In genomic region chr16:10744370-10745030, GRCh38 we compare ENCODE assay signal across 8 cellular contexts. TPM values are rescaled to one million over a fixed set of nuclear protein-coding genes. Genes with fewer than 3 reads are reported as not detected.
A peak's percentile ranks its signal among the peaks of the same experiment; 100 is the strongest.
DNase-seq lines count a peak whose midpoint lies in the region; ATAC-seq and TF ChIP-seq lines count a peak whose summit lies in the region.

No MANE protein-coding gene starts in this region.

- H3K9me3 ChIP-seq in CD8-positive, alpha-beta T cell (ENCODE audit: low read length), result no peaks in the 10 kb centered on the region
- no peaks in the 10 kb centered on the region for H3K9me3 ChIP-seq in vagina

- ATAC-seq in CD8-positive, alpha-beta T cell, result no peak
- ATAC-seq in GM18873 (IDR thresholded peaks at IDR 0.05; ENCODE audit: low FRiP score, unreplicated experiment) (no peak), HG03565 (IDR thresholded peaks at IDR 0.05; ENCODE audit: unreplicated experiment) (no peak)

- intact Hi-C loops in CD8-positive, alpha-beta T cell (cut with DNase I, micrococcal nuclease), result loop anchor here (1.0 to 10.0 kb wide), 15 partner anchors 198 to 1947 kb away; partner anchors contain the start of genes ATF7IP2 (in 2 of the 2), GSPT1 (in 2 of the 2), RSL1D1 (in 2 of the 2) and SOCS1 (in 2 of the 2)
- intact Hi-C loops in vagina (cut with DNase I), result no loop called here

- DNase-seq in CD8-positive, alpha-beta T cell, result no peak
- DNase-seq in Jurkat, Clone E6-1 (ENCODE audit: low read depth, low spot score), result no peak
- DNase-seq in chondrocyte (ENCODE audit: low spot score), result peak; percentile 53
- DNase-seq in mesenteric fat pad (ENCODE audit: low spot score), result peak; percentile 14
- DNase-seq in vagina (ENCODE audit: extremely low spot score in 2 of 2), result no peak
- DNase-seq in NCI-H82 treated with DMSO at 0.1 percent for 48 hours (lab: John Stamatoyannopoulos, UW; ENCODE audit: unreplicated experiment), result no peak

- POLR2A ChIA-PET in CD8-positive, alpha-beta T cell (lab: Charles Lee), result interaction anchor here (0.8 to 2.3 kb wide), 7 partner anchors 9 to 512 kb away, joined by 3 to 8 read pairs (median 3); partner anchors contain the start of genes DEXI and SOCS1

- peak overlapping the region; percentile 84 for H3K4me3 ChIP-seq in CD8-positive, alpha-beta T cell (ENCODE audit: low read depth, low read length)
- H3K4me3 ChIP-seq in Jurkat, Clone E6-1 (ENCODE audit: low read length), result peak overlapping the region; percentile 69
- H3K4me3 ChIP-seq in vagina, result peak overlapping the region; percentile 58 to 63

- H3K4me1 Mint-ChIP-seq in CD8-positive, alpha-beta T cell (ENCODE audit: low read depth), result peaks cover 43% of the 10 kb centered on the region
- peaks cover 25% of the 10 kb centered on the region for H3K4me1 Mint-ChIP-seq in chondrocyte (ENCODE audit: low read depth)

- H3K4me1 ChIP-seq in CD8-positive, alpha-beta T cell (ENCODE audit: insufficient read depth, low read length), result peaks cover 19% of the 10 kb centered on the region
- H3K4me1 ChIP-seq in vagina, result peaks cover 29% of the 10 kb centered on the region

- H3K36me3 ChIP-seq in CD8-positive, alpha-beta T cell (ENCODE audit: insufficient read depth, low read length), result peaks cover 13% of the 10 kb centered on the region
- peaks cover 0 to 19% of the 10 kb centered on the region in 2 donors for H3K36me3 ChIP-seq in vagina

- CTCF ChIA-PET in CD8-positive, alpha-beta T cell (lab: Charles Lee), result interaction anchor here (0.8 to 2.0 kb wide), 3 partner anchors 22 to 234 kb away, joined by 3 to 6 read pairs (median 3); no protein-coding TSS in a partner anchor

- H3K27ac ChIP-seq in CD8-positive, alpha-beta T cell (ENCODE audit: low read depth, low read length), result peak overlapping the region; percentile 85
- H3K27ac ChIP-seq in vagina, result peak overlapping the region; percentile 93

- no peak for TF ChIP-seq CTCF in CD8-positive, alpha-beta T cell (IDR thresholded peaks at IDR 0.05)
- TF ChIP-seq CTCF in chondrocyte (IDR thresholded peaks at IDR 0.05) (no peak), vagina (IDR thresholded peaks at IDR 0.05) (no peak)

- H3K9me3 Mint-ChIP-seq in CD8-positive, alpha-beta T cell, result no peaks in the 10 kb centered on the region
- no peaks in the 10 kb centered on the region for H3K9me3 Mint-ChIP-seq in chondrocyte (ENCODE audit: low read depth)

- peaks cover 49% of the 10 kb centered on the region for H3K36me3 Mint-ChIP-seq in CD8-positive, alpha-beta T cell
- H3K36me3 Mint-ChIP-seq in chondrocyte (ENCODE audit: low read depth), result peaks cover 6% of the 10 kb centered on the region

- peak overlapping the region; percentile 97 for H3K4me3 Mint-ChIP-seq in CD8-positive, alpha-beta T cell
- peak overlapping the region; percentile 84 for H3K4me3 Mint-ChIP-seq in chondrocyte (ENCODE audit: unreplicated experiment)

- no peaks in the 10 kb centered on the region for H3K27me3 ChIP-seq in CD8-positive, alpha-beta T cell (ENCODE audit: insufficient read depth, low read length)
- no peaks in the 10 kb centered on the region for H3K27me3 ChIP-seq in vagina

- H3K27ac Mint-ChIP-seq in CD8-positive, alpha-beta T cell, result peak overlapping the region; percentile 99
- H3K27ac Mint-ChIP-seq in chondrocyte (ENCODE audit: unreplicated experiment), result peak overlapping the region; percentile 99

- no peaks in the 10 kb centered on the region for H3K27me3 Mint-ChIP-seq in CD8-positive, alpha-beta T cell (ENCODE audit: low read depth)
- H3K27me3 Mint-ChIP-seq in chondrocyte (ENCODE audit: low read depth), result no peaks in the 10 kb centered on the region

- TF ChIP-seq POLR2A in vagina (IDR thresholded peaks at IDR 0.05), result no peak

RNA-seq across cellular contexts. Expression of gene NUBP1, which starts 0.9 kb away (rescaled TPM):
- 10 to 100 TPM; 22.8 to 25.1 TPM for total RNA-seq in CD8-positive, alpha-beta T cell
- 38.2 TPM for polyA plus RNA-seq in Jurkat, Clone E6-1 (2012; ENCODE audit: insufficient read depth, insufficient read length)
- 17.2 to 20.0 TPM (median 18.5 TPM) in 3 replicates for total RNA-seq in chondrocyte
- total RNA-seq in mesenteric fat pad, result 32.9 TPM
- 20.9 TPM for total RNA-seq in vagina

RNA-seq across cellular contexts. Expression of gene TEKT5, which starts 49.8 kb away (rescaled TPM):
- not detected for total RNA-seq in CD8-positive, alpha-beta T cell
- polyA plus RNA-seq in Jurkat, Clone E6-1 (2012; ENCODE audit: insufficient read depth, insufficient read length), result not detected
- total RNA-seq in chondrocyte, result not detected in 3 replicates
- not detected for total RNA-seq in mesenteric fat pad
- not detected for total RNA-seq in vagina

Comparison
In these comparisons a context has a peak if more than half of its experiments do, and no peak if none do; other contexts are left out.
1. DNase-seq: peak in chondrocyte (single experiment) and mesenteric fat pad (single experiment); none in CD8-positive, alpha-beta T cell (0 of 7), Jurkat, Clone E6-1 (single experiment), vagina (0 of 2) and NCI-H82 treated with DMSO at 0.1 percent for 48 hours (single experiment).
2. Peak in every context shown above with its lines, with median percentiles within 50 percentile points of each other: H3K4me3 ChIP-seq.